ENCODE assay signal across 9 cellular contexts in genomic region chr2:8003462-8004075, GRCh38.
A peak's percentile ranks its signal among the peaks of the same experiment; 100 is the strongest.
DNase-seq lines count a peak whose midpoint lies in the region; ATAC-seq, FAIRE-seq and TF ChIP-seq lines count a peak whose summit lies in the region.
"Had no signal": no experiment of that assay in that cellular context is flagged by ENCODE, and none has a peak within 500 bp of the region (broad histone marks: within the 10 kb centered on the region; RNA-seq: fewer than 3 reads in every experiment).

No MANE protein-coding gene starts in this region.

- peak overlapping the region; percentile 31 to 33; a peak in 2 of 4 replicates for H4K8ac ChIP-seq in IMR-90 (ENCODE audit: low read depth in 2 of 2, low read length in 2 of 2)

- CTCF ChIA-PET in IMR-90 (lab: Yijun Ruan, JAX) = interaction anchor here (0.6 kb wide), 1 partner anchor 591 kb away, joined by 3 read pairs; no protein-coding TSS in a partner anchor

- H3K9me1 ChIP-seq in IMR-90 (ENCODE audit: insufficient read depth, low read length) = peaks cover 7% of the 10 kb centered on the region

- no peaks in the 10 kb centered on the region for H3K36me3 ChIP-seq in IMR-90 (ENCODE audit: control insufficient read depth, insufficient read depth, low read length)
- no peaks in the 10 kb centered on the region for H3K36me3 ChIP-seq in astrocyte (ENCODE audit: insufficient read depth, low read length)
- no peaks in the 10 kb centered on the region for H3K36me3 ChIP-seq in tibial artery

- intact Hi-C loops in IMR-90 (cut with micrococcal nuclease) (loop anchor here (5.0 to 10.0 kb wide), 2 partner anchors 679 to 761 kb away; partner anchors contain the start of gene ID2), tibial artery (cut with DNase I; ENCODE audit: low total_unique reads) (loop anchor here (5.0 kb wide), 2 partner anchors 51 to 684 kb away; no protein-coding TSS in a partner anchor)

- H3K56ac ChIP-seq in IMR-90 (ENCODE audit: extremely low read depth, insufficient read depth, low read length) = no peak overlapping the region

- no peaks in the 10 kb centered on the region for H3K79me1 ChIP-seq in IMR-90 (ENCODE audit: low read depth in 1 of 2, low read length in 2 of 2)

- TF ChIP-seq CTCF in IMR-90 (conservative IDR thresholded peaks at IDR 0.05; ENCODE audit: low read depth, low read length) (no peak), astrocyte (IDR thresholded peaks at IDR 0.05; ENCODE audit: insufficient read depth, low read depth, low read length) (no peak), tibial artery (IDR thresholded peaks at IDR 0.05) (no peak), GM10266 (IDR thresholded peaks at IDR 0.05; ENCODE audit: control insufficient read depth, insufficient read depth, low read depth, missing control alignments) (no peak)

- POLR2A ChIA-PET in IMR-90 (lab: Charles Lee; ENCODE audit: unreplicated experiment) = no interaction called here

- peak overlapping the region; percentile 86; the same call in 1 of the 2 replicates for H3K23ac ChIP-seq in IMR-90 (ENCODE audit: low read depth, low read length)

- dilution Hi-C loops in IMR-90 (cut with HindIII; ENCODE audit: low sequenced_read_pairs, unreplicated experiment) = no loop called here

- H3K79me2 ChIP-seq in astrocyte (ENCODE audit: insufficient read depth, low read length) = no peaks in the 10 kb centered on the region

- no TSS peak for BruUV-seq in IMR-90 (replicated peaks; lab: Mats Ljungman, UMichigan)

- H2AK5ac ChIP-seq in IMR-90 (ENCODE audit: low read depth, low read length) = no peak overlapping the region

- H2AFZ ChIP-seq in IMR-90 (replicated peaks; ENCODE audit: low read length, poor library complexity) = peak overlapping the region; percentile 79
- H2AFZ ChIP-seq in astrocyte (ENCODE audit: low read depth, low read length) = no peak overlapping the region

- no peaks in the 10 kb centered on the region for H3K27me3 Mint-ChIP-seq in astrocyte (ENCODE audit: low read depth, unreplicated experiment)

- TF ChIP-seq RAD21 in IMR-90 (IDR thresholded peaks at IDR 0.05; ENCODE audit: low read length) = peak; percentile 16; the same call in 1 of the 2 replicates

- peak; percentile 76 for FAIRE-seq in astrocyte (lab: Jason Lieb, UNC)

- H4K91ac ChIP-seq in IMR-90 (ENCODE audit: insufficient read depth, low read depth, low read length) = 0 out of 2 replicates have a peak overlapping the region, but pooled peaks have one; percentile 5

- WGBS in IMR-90 (ENCODE audit: extremely low coverage in 2 of 2, insufficient read length in 1 of 2), 2 experiments = 0% methylated on average over 3 of the region's 13 CpGs; no CpG with 5 or more reads in 1 of the 2 experiments

- peak overlapping the region; percentile 94; the same call in 2 of the 3 replicates for H2BK15ac ChIP-seq in IMR-90 (ENCODE audit: low read depth, low read length)

- H3K36me3 Mint-ChIP-seq in astrocyte (ENCODE audit: low read depth, unreplicated experiment) = no peaks in the 10 kb centered on the region

- H3K27me3 ChIP-seq in IMR-90 (ENCODE audit: control insufficient read depth, insufficient read depth, low read length) (no peaks in the 10 kb centered on the region), astrocyte (ENCODE audit: insufficient read depth, low read length) (no peaks in the 10 kb centered on the region), tibial artery (no peaks in the 10 kb centered on the region)

- H3K9ac ChIP-seq in IMR-90 (ENCODE audit: low read depth, low read length) = 0 out of 2 replicates have a peak overlapping the region, but pooled peaks have one; percentile 46
- H3K9ac ChIP-seq in astrocyte (ENCODE audit: low read length) = peak overlapping the region; percentile 4

- H3K4me2 ChIP-seq in IMR-90 (ENCODE audit: low read depth, low read length) = peak overlapping the region; percentile 95
- H3K4me2 ChIP-seq in astrocyte (ENCODE audit: low read length) = peak overlapping the region; percentile 33

- H3K9me3 ChIP-seq in IMR-90 (ENCODE audit: control insufficient read depth, insufficient read depth, low read length) = no peaks in the 10 kb centered on the region
- no peaks in the 10 kb centered on the region for H3K9me3 ChIP-seq in astrocyte (ENCODE audit: insufficient read depth, low read depth, low read length)
- H3K9me3 ChIP-seq in tibial artery = no peaks in the 10 kb centered on the region

- no peak overlapping the region for H3K4me3 Mint-ChIP-seq in astrocyte (ENCODE audit: unreplicated experiment)

- peak overlapping the region; percentile 75 for H3K4ac ChIP-seq in IMR-90 (ENCODE audit: low read depth, low read length)

- H4K5ac ChIP-seq in IMR-90 (ENCODE audit: low read depth, low read length) = no peak overlapping the region

- peak overlapping the region; percentile 68; the same call in 1 of the 2 replicates for H2BK20ac ChIP-seq in IMR-90 (ENCODE audit: low read depth, low read length)

- in situ Hi-C loops in IMR-90 (cut with MboI; ENCODE audit: low sequenced_read_pairs) = loop anchor here (10.0 kb wide), 1 partner anchor 681 kb away; the partner anchor contains the start of gene ID2

- peaks cover 4% of the 10 kb centered on the region; the same call in 1 of the 2 replicates for H3K4me1 ChIP-seq in IMR-90 (ENCODE audit: control insufficient read depth, insufficient read depth, low read length)
- no peaks in the 10 kb centered on the region for H3K4me1 ChIP-seq in astrocyte (ENCODE audit: insufficient read depth, low read length)
- peaks cover 0 to 19% (median 15%) of the 10 kb centered on the region in 4 donors for H3K4me1 ChIP-seq in tibial artery

- TF ChIP-seq POLR2A in IMR-90 (IDR thresholded peaks at IDR 0.05; ENCODE audit: low read depth, low read length) = no peak

- 0 out of 2 replicates have a peak overlapping the region, but pooled peaks have one; percentile 4 for H3K14ac ChIP-seq in IMR-90 (replicated peaks; ENCODE audit: low read depth, low read length)

- H4K20me1 ChIP-seq in IMR-90 (ENCODE audit: insufficient read depth, low read length) (no peaks in the 10 kb centered on the region), astrocyte (ENCODE audit: insufficient read depth, low read length) (no peaks in the 10 kb centered on the region)

- H3K18ac ChIP-seq in IMR-90 (ENCODE audit: low read depth, low read length) = peak overlapping the region; percentile 36; the same call in 1 of the 2 replicates

- peak overlapping the region; percentile 51 for H2BK120ac ChIP-seq in IMR-90 (ENCODE audit: low read depth, low read length)

- no peaks in the 10 kb centered on the region for H3K9me3 Mint-ChIP-seq in astrocyte (ENCODE audit: unreplicated experiment)
- H3K9me3 Mint-ChIP-seq: activated T-helper 2 cell treated with anti-CD3 and anti-CD28 coated beads, Interferon-gamma antibody, Interleukin-2, Interleukin-4, amounts not matched to agents 10 μg/mL and 5 μg/mL and 100 μg/mL, durations not matched to agents 14 hours and 24 hours and 36 hours had no signal

- no peak overlapping the region for H2AK9ac ChIP-seq in IMR-90 (replicated peaks; ENCODE audit: low read depth, low read length, poor library complexity)

- peak overlapping the region; percentile 59 for H2BK5ac ChIP-seq in IMR-90 (ENCODE audit: low read depth, low read length, poor library complexity, severe bottlenecking)

- no peak overlapping the region for H3K27ac Mint-ChIP-seq in astrocyte (ENCODE audit: unreplicated experiment)
- H3K27ac Mint-ChIP-seq: activated T-helper 2 cell treated with anti-CD3 and anti-CD28 coated beads, Interferon-gamma antibody, Interleukin-2, Interleukin-4, amounts not matched to agents 10 μg/mL and 5 μg/mL and 100 μg/mL, durations not matched to agents 14 hours and 24 hours and 36 hours had no signal

- peak overlapping the region; percentile 62; the same call in 1 of the 2 replicates for H3K27ac ChIP-seq in IMR-90 (ENCODE audit: insufficient read depth, low read length)
- peak overlapping the region; percentile 27 for H3K27ac ChIP-seq in astrocyte (ENCODE audit: low read depth, low read length)
- H3K27ac ChIP-seq in tibial artery = peak overlapping the region; percentile 68 to 79

- ATAC-seq in IMR-90 (ENCODE audit: low read depth) (peak; percentile 85), left lobe of liver (peak; percentile 19), HG02884 (IDR thresholded peaks at IDR 0.05; ENCODE audit: unreplicated experiment) (no peak)

- H3K4me3 ChIP-seq in IMR-90 (ENCODE audit: insufficient read depth, low read depth, low read length) (no peak overlapping the region), astrocyte (ENCODE audit: insufficient read depth, low read depth, low read length) (no peak overlapping the region), tibial artery (peak overlapping the region; percentile 14 to 33)

- peak; percentile 70 for DNase-seq in IMR-90
- peak; percentile 52 for DNase-seq in astrocyte (ENCODE audit: low read depth)
- no peak for DNase-seq in left lobe of liver (ENCODE audit: low spot score)
- peak; percentile 83 to 90 for DNase-seq in tibial artery
- DNase-seq in GM10266 (ENCODE audit: extremely low spot score) = no peak
- no peak for DNase-seq in hypothalamus (lab: John Stamatoyannopoulos, UW)
- DNase-seq in activated CD4-positive, alpha-beta T cell treated with anti-CD3 and anti-CD28 coated beads, Interleukin-2, amount 50 U/mL, for 4 hours = no peak

- H3K4me1 Mint-ChIP-seq in astrocyte (ENCODE audit: low read depth, unreplicated experiment) = peaks cover 9% of the 10 kb centered on the region

TF ChIP-seq in IMR-90, 13 proteins besides CTCF, POLR2A, EP300 and RAD21:
- TF ChIP-seq MAZ (IDR thresholded peaks at IDR 0.05; ENCODE audit: borderline replicate concordance, low read depth, low read length) (peak; percentile 32; the same call in 1 of the 2 replicates), RFX5 (IDR thresholded peaks at IDR 0.05; ENCODE audit: low read depth, low read length) (no peak), NFE2L2 (IDR thresholded peaks at IDR 0.05; ENCODE audit: low read depth, low read length) (no peak), RCOR1 (IDR thresholded peaks at IDR 0.05; ENCODE audit: insufficient replicate concordance, low read length) (peak; percentile 45), MAFK (IDR thresholded peaks at IDR 0.05; ENCODE audit: low read depth, low read length) (0 out of 2 replicates have a peak, but pooled peaks have one; percentile 8), BHLHE40 (IDR thresholded peaks at IDR 0.05; ENCODE audit: low read depth, low read length) (peak; percentile 68), FOS (IDR thresholded peaks at IDR 0.05; ENCODE audit: low read depth, low read length) (peak; percentile 57), ELK1 (IDR thresholded peaks at IDR 0.05; ENCODE audit: borderline replicate concordance, low read depth, low read length) (no peak), MXI1 (IDR thresholded peaks at IDR 0.05; ENCODE audit: borderline replicate concordance, low read depth, low read length) (no peak)

Comparison
In these comparisons a context has a peak if more than half of its experiments do, and no peak if none do; other contexts are left out.
1. DNase-seq: peak in IMR-90 (single experiment), astrocyte (single experiment) and tibial artery (2 of 2); none in left lobe of liver (single experiment), GM10266 (single experiment), hypothalamus (0 of 51) and activated CD4-positive, alpha-beta T cell treated with anti-CD3 and anti-CD28 coated beads, Interleukin-2, amount 50 U/mL, for 4 hours (0 of 2).
2. H3K4me3 ChIP-seq: peak in tibial artery (2 of 2); none in IMR-90 (single experiment) and astrocyte (single experiment).
3. Peak in every context shown above with its lines, with median percentiles within 50 percentile points of each other: H3K27ac ChIP-seq.